ENCODE assay signal across 26 cellular contexts in the genomic region with DNA sequence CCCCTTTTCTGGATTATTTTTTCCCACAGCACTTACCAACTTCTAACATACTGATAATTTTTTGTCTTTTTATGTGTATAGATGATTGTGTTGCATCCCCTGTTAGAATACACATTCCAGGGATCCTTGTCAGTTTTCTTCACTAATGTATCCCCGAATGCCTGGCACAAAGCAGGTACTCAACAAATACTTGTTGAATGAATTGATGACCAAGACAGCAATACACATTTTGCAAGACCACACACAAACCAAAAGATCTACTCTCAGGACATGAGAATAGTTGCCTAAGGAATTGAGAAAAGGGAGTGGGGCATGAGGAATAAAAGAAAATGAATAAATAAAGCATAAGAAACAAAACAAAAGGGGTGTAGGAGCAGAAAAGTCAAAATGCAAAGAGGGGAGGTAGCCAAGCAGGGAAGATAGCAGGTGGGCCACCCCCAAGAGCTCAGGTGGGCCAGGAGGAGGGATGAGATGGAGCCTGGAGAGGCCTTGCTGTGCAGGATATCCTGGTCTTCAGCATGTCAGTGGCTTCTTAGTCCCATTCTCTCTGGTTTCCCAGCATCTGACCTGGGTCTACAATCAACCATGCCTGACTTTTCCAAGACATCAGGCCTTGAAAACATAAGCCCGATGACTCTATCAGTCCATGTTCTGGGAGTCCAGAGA.
"Had no signal": no experiment of that assay in that cellular context is flagged by ENCODE, and none has a peak within 500 bp of the region (broad histone marks: within the 10 kb centered on the region; RNA-seq: fewer than 3 reads in every experiment).

No MANE protein-coding gene starts in this region.

- H3K4me3 Mint-ChIP-seq: activated naive CD8-positive, alpha-beta T cell; activated T-cell treated with anti-CD3 and anti-CD28 coated beads, Interleukin-2, amount 50 U/mL, for 72 hours; naive B cell; stimulated activated naive B cell treated with anti-CD40 and anti-IgM and Interleukin-4, amounts not matched to agents 10 μg/mL and 1 μg/mL and 100 μg/mL, for 72 hours; T-helper 2 cell treated with Interferon-gamma antibody and Interleukin-4, amounts not matched to agents 5 μg/mL and 100 μg/mL, for 36 hours had no signal

- H3K4me3 ChIP-seq: adrenal gland, body of pancreas, cardiac muscle cell, colonic mucosa, gastrocnemius medialis, left lung, lower lobe of right lung, tibial nerve had no signal

- H3K9me3 Mint-ChIP-seq: activated T-cell treated with anti-CD3 and anti-CD28 coated beads, Interleukin-2, amount 50 U/mL, for 72 hours; naive B cell; stimulated activated naive B cell treated with anti-CD40 and anti-IgM and Interleukin-4, amounts not matched to agents 10 μg/mL and 1 μg/mL and 100 μg/mL, for 72 hours; T-helper 2 cell treated with Interferon-gamma antibody and Interleukin-4, amounts not matched to agents 5 μg/mL and 100 μg/mL, for 36 hours had no signal

- DNase-seq: activated CD4-positive, alpha-beta T cell treated with anti-CD3 and anti-CD28 coated beads for 4 hours; activated CD4-positive, alpha-beta T cell treated with anti-CD3 and anti-CD28 coated beads, Interleukin-2, amount 50 U/mL, for 4 hours; activated naive CD4-positive, alpha-beta T cell treated with Interleukin-2 at 50 U/mL for 16 hours; activated T-cell treated with anti-CD3 and anti-CD28 coated beads for 4 hours; activated T-cell treated with anti-CD3 and anti-CD28 coated beads, Interleukin-2, amount 50 U/mL, for 72 hours; adrenal gland; aorta; body of pancreas; cerebellar nuclear complex; colonic mucosa; effector CD8-positive, alpha-beta T cell; erythroblast; gastrocnemius medialis; hippocampal formation; left lung; lower lobe of right lung; naive B cell; right cardiac atrium; stimulated activated CD4-positive, alpha-beta T cell treated with anti-CD3 and anti-CD28 coated beads, Interleukin-15, amount 100 ng/mL, for 24 hours; stimulated activated CD4-positive, alpha-beta T cell treated with anti-CD3 and anti-CD28 coated beads, Interleukin-2, amount 100 ng/mL, for 24 hours; stimulated activated naive B cell treated with anti-CD40 and anti-IgM and Interleukin-4, amounts not matched to agents 10 μg/mL and 1 μg/mL and 100 μg/mL, for 72 hours; T-helper 1 cell had no signal

- H3K9me3 ChIP-seq: adrenal gland, body of pancreas, colonic mucosa, gastrocnemius medialis, left lung, lower lobe of right lung, tibial nerve had no signal

- ATAC-seq: activated T-cell treated with anti-CD3 and anti-CD28 coated beads, Interleukin-2, amount 50 U/mL, for 72 hours; gastrocnemius medialis; left lung; lower lobe of right lung; right cardiac atrium; stimulated activated naive B cell treated with anti-CD40 and anti-IgM and Interleukin-4, amounts not matched to agents 10 μg/mL and 1 μg/mL and 100 μg/mL, for 72 hours had no signal

- H3K27me3 Mint-ChIP-seq: stimulated activated naive B cell treated with anti-CD40 and anti-IgM and Interleukin-4, amounts not matched to agents 10 μg/mL and 1 μg/mL and 100 μg/mL, for 72 hours had no signal

- H3K27ac Mint-ChIP-seq: activated naive CD8-positive, alpha-beta T cell; activated T-cell treated with anti-CD3 and anti-CD28 coated beads, Interleukin-2, amount 50 U/mL, for 72 hours; naive B cell; stimulated activated naive B cell treated with anti-CD40 and anti-IgM and Interleukin-4, amounts not matched to agents 10 μg/mL and 1 μg/mL and 100 μg/mL, for 72 hours; T-helper 2 cell treated with Interferon-gamma antibody and Interleukin-4, amounts not matched to agents 5 μg/mL and 100 μg/mL, for 36 hours had no signal

- H3K36me3 Mint-ChIP-seq: activated naive CD8-positive, alpha-beta T cell; naive B cell; stimulated activated naive B cell treated with anti-CD40 and anti-IgM and Interleukin-4, amounts not matched to agents 10 μg/mL and 1 μg/mL and 100 μg/mL, for 72 hours had no signal

- H3K27ac ChIP-seq: adrenal gland, cardiac muscle cell, colonic mucosa, gastrocnemius medialis, left lung, lower lobe of right lung, tibial nerve had no signal

- H3K4me1 ChIP-seq: adrenal gland, gastrocnemius medialis, left lung, lower lobe of right lung had no signal

- H3K27me3 ChIP-seq: adrenal gland, body of pancreas, colonic mucosa, gastrocnemius medialis, left lung, tibial nerve had no signal

- H3K36me3 ChIP-seq: adrenal gland, cardiac muscle cell, colonic mucosa, gastrocnemius medialis, left lung, lower lobe of right lung, tibial nerve had no signal
